ENCODE assay signal across 24 cellular contexts in genomic region chr17:38329808-38330730, GRCh38. TPM values are rescaled to one million over a fixed set of nuclear protein-coding genes. Genes with fewer than 3 reads are reported as not detected.
"Had no signal": no experiment of that assay in that cellular context is flagged by ENCODE, and none has a peak within 500 bp of the region (broad histone marks: within the 10 kb centered on the region; RNA-seq: fewer than 3 reads in every experiment).

No MANE protein-coding gene starts in this region.

- H3K4me3 ChIP-seq: body of pancreas, dorsolateral prefrontal cortex, left ventricle myocardium inferior, pancreas, smooth muscle cell, testis had no signal

- FAIRE-seq: colon, pancreas had no signal

- H3K27ac ChIP-seq: body of pancreas, foreskin keratinocyte, left ventricle myocardium inferior, pancreas, testis had no signal

- H3K36me3 Mint-ChIP-seq: activated CD8-positive, alpha-beta memory T cell treated with anti-CD3 and anti-CD28 coated beads, Interleukin-2, amount 10 ng/mL, durations not matched to agents 7 days and 5 days; stimulated activated memory B cell treated with anti-CD40 and anti-IgM and Interleukin-4, amounts not matched to agents 10 μg/mL and 1 μg/mL and 100 μg/mL, for 72 hours had no signal

- H3K27me3 Mint-ChIP-seq: activated CD4-positive, alpha-beta memory T cell treated with anti-CD3 and anti-CD28 coated beads, Interleukin-2, amount 10 ng/mL, durations not matched to agents 7 days and 5 days; activated CD8-positive, alpha-beta memory T cell treated with anti-CD3 and anti-CD28 coated beads, Interleukin-2, amount 10 ng/mL, durations not matched to agents 7 days and 5 days had no signal

- H3K4me3 Mint-ChIP-seq: activated CD4-positive, alpha-beta memory T cell treated with anti-CD3 and anti-CD28 coated beads, Interleukin-2, amount 10 ng/mL, durations not matched to agents 7 days and 5 days; activated CD8-positive, alpha-beta memory T cell treated with anti-CD3 and anti-CD28 coated beads, Interleukin-2, amount 10 ng/mL, durations not matched to agents 7 days and 5 days; activated naive CD4-positive, alpha-beta T cell treated with anti-CD3 and anti-CD28 coated beads for 36 hours; stimulated activated memory B cell treated with anti-CD40 and anti-IgM and Interleukin-4, amounts not matched to agents 10 μg/mL and 1 μg/mL and 100 μg/mL, for 72 hours had no signal

- H3K36me3 ChIP-seq: left ventricle myocardium inferior, pancreas had no signal

- H3K27ac Mint-ChIP-seq: activated CD4-positive, alpha-beta memory T cell treated with anti-CD3 and anti-CD28 coated beads, Interleukin-2, amount 10 ng/mL, durations not matched to agents 7 days and 5 days; activated CD8-positive, alpha-beta memory T cell treated with anti-CD3 and anti-CD28 coated beads, Interleukin-2, amount 10 ng/mL, durations not matched to agents 7 days and 5 days; activated naive CD4-positive, alpha-beta T cell treated with anti-CD3 and anti-CD28 coated beads for 36 hours; stimulated activated memory B cell treated with anti-CD40 and anti-IgM and Interleukin-4, amounts not matched to agents 10 μg/mL and 1 μg/mL and 100 μg/mL, for 72 hours had no signal

- H3K9me3 ChIP-seq: body of pancreas, left ventricle myocardium inferior, pancreas, testis had no signal

- H3K27me3 ChIP-seq: body of pancreas, dorsolateral prefrontal cortex, pancreas, testis had no signal

- H3K4me2 ChIP-seq: smooth muscle cell had no signal

- H3K9me3 Mint-ChIP-seq: activated CD4-positive, alpha-beta memory T cell treated with anti-CD3 and anti-CD28 coated beads, Interleukin-2, amount 10 ng/mL, durations not matched to agents 7 days and 5 days; activated naive CD4-positive, alpha-beta T cell treated with anti-CD3 and anti-CD28 coated beads for 36 hours; stimulated activated memory B cell treated with anti-CD40 and anti-IgM and Interleukin-4, amounts not matched to agents 10 μg/mL and 1 μg/mL and 100 μg/mL, for 72 hours had no signal

- ATAC-seq: activated CD8-positive, alpha-beta memory T cell treated with anti-CD3 and anti-CD28 coated beads, Interleukin-2, amount 10 ng/mL, durations not matched to agents 7 days and 5 days; body of pancreas; foreskin keratinocyte; pancreas; sciatic nerve; stimulated activated memory B cell treated with anti-CD40 and anti-IgM and Interleukin-4, amounts not matched to agents 10 μg/mL and 1 μg/mL and 100 μg/mL, for 72 hours had no signal

- DNase-seq: activated CD4-positive, alpha-beta memory T cell treated with anti-CD3 and anti-CD28 coated beads, Interleukin-2, amount 10 ng/mL, durations not matched to agents 7 days and 5 days; activated CD4-positive, alpha-beta T cell treated with anti-CD3 and anti-CD28 coated beads for 4 hours; activated CD8-positive, alpha-beta memory T cell treated with anti-CD3 and anti-CD28 coated beads, Interleukin-2, amount 10 ng/mL, durations not matched to agents 7 days and 5 days; activated naive CD4-positive, alpha-beta T cell treated with anti-CD3 and anti-CD28 coated beads for 36 hours; body of pancreas; foreskin keratinocyte; glutamatergic neuron; hypothalamus; left ventricle myocardium inferior; mammary epithelial cell; midbrain; stimulated activated CD4-positive, alpha-beta T cell treated with anti-CD3 and anti-CD28 coated beads, Interleukin-4, amount 100 ng/mL, for 1 hour; SW 1271; T-helper 2 cell; testis had no signal

- H3K4me1 ChIP-seq: body of pancreas, foreskin keratinocyte, pancreas had no signal

RNA-seq across cellular contexts. Expression of gene GPR179, which starts 13.7 kb away (rescaled TPM):
- total RNA-seq: epithelial cell of proximal tubule, foreskin keratinocyte, mammary epithelial cell, smooth muscle cell had no signal
- polyA plus RNA-seq: fibroblast of lung, foreskin keratinocyte, neural cell, smooth muscle cell had no signal
